ENCODE assay signal across 26 cellular contexts in genomic region chr4:111632752-111633151, GRCh38.
DNase-seq lines count a peak whose midpoint lies in the region; ATAC-seq and TF ChIP-seq lines count a peak whose summit lies in the region.
"Had no signal": no experiment of that assay in that cellular context is flagged by ENCODE, and none has a peak within 500 bp of the region (broad histone marks: within the 10 kb centered on the region; RNA-seq: fewer than 3 reads in every experiment).

No MANE protein-coding gene starts in this region.

- no TSS peak for BruUV-seq in MCF 10A (replicated peaks; lab: Mats Ljungman, UMichigan)
- no TSS peak for BruUV-seq in mammary epithelial cell (replicated peaks; lab: Mats Ljungman, UMichigan)

- H3K4me3 ChIP-seq in breast epithelium (no peak overlapping the region), mammary epithelial cell (replicated peaks in 1 of 3; ENCODE audit: insufficient read depth in 1 of 3, low read depth in 2 of 3, low read length in 3 of 3) (no peak overlapping the region), foreskin fibroblast (ENCODE audit: low read depth in 1 of 2, low read length in 2 of 2) (no peak overlapping the region)
- H3K4me3 ChIP-seq: K562, ovary, right atrium auricular region had no signal

- no peak overlapping the region for H3K9ac ChIP-seq in mammary epithelial cell (ENCODE audit: insufficient read depth, low read length)

- H3K4me1 Mint-ChIP-seq in MCF 10A (ENCODE audit: insufficient read depth, unreplicated experiment) = peaks cover 6% of the 10 kb centered on the region
- H3K4me1 Mint-ChIP-seq: central memory CD8-positive, alpha-beta T cell; naive thymus-derived CD4-positive, alpha-beta T cell had no signal

- intact Hi-C loops in MCF 10A (cut with micrococcal nuclease) = loop anchor here (5.0 kb wide), 3 partner anchors 350 to 1115 kb away; no protein-coding TSS in a partner anchor
- intact Hi-C loops in breast epithelium (cut with DNase I; ENCODE audit: low total_unique reads) = no loop called here
- intact Hi-C loops in mammary epithelial cell (cut with micrococcal nuclease) = no loop called here

- H3K4me2 ChIP-seq in mammary epithelial cell (ENCODE audit: insufficient read depth, low read depth, low read length) = no peak overlapping the region

- H3K36me3 Mint-ChIP-seq in MCF 10A (ENCODE audit: insufficient read depth, unreplicated experiment) = no peaks in the 10 kb centered on the region
- H3K36me3 Mint-ChIP-seq: naive thymus-derived CD4-positive, alpha-beta T cell had no signal

- TF ChIP-seq CTCF in MCF 10A (IDR thresholded peaks at IDR 0.05; ENCODE audit: unreplicated experiment) (no peak), breast epithelium (IDR thresholded peaks at IDR 0.05) (no peak), mammary epithelial cell (conservative IDR thresholded peaks at IDR 0.05 in 1 of 2, IDR thresholded peaks at IDR 0.05 in 1 of 2; ENCODE audit: extremely low read depth in 1 of 2, insufficient read depth in 1 of 2, low read depth in 1 of 2, low read length in 2 of 2) (no peak), foreskin fibroblast (IDR thresholded peaks at IDR 0.05; ENCODE audit: low read depth, low read length) (no peak)

- H3K9me3 ChIP-seq in breast epithelium (no peaks in the 10 kb centered on the region), mammary epithelial cell (replicated peaks; ENCODE audit: insufficient read depth, low read length) (no peaks in the 10 kb centered on the region)
- H3K9me3 ChIP-seq: ovary, right atrium auricular region had no signal

- CTCF ChIA-PET in MCF 10A (lab: Yijun Ruan, JAX) (interaction anchor here (0.5 to 6.8 kb wide), 12 partner anchors 8 to 1586 kb away, joined by 3 to 70 read pairs (median 4); no protein-coding TSS in a partner anchor), mammary epithelial cell (lab: Charles Lee; ENCODE audit: low non-redundant PET) (no interaction called here)

- H3K27me3 ChIP-seq in breast epithelium = peaks cover 0 to 3% of the 10 kb centered on the region in 2 donors
- no peaks in the 10 kb centered on the region for H3K27me3 ChIP-seq in mammary epithelial cell (ENCODE audit: insufficient read depth, low read length)
- H3K27me3 ChIP-seq: ovary, right atrium auricular region had no signal

- H3K27ac ChIP-seq in breast epithelium (no peak overlapping the region), mammary epithelial cell (ENCODE audit: insufficient read depth, low read depth, low read length) (no peak overlapping the region)
- H3K27ac ChIP-seq: ovary, right atrium auricular region had no signal

- H3K4me3 Mint-ChIP-seq in MCF 10A (ENCODE audit: unreplicated experiment) = no peak overlapping the region
- H3K4me3 Mint-ChIP-seq: activated CD8-positive, alpha-beta T cell treated with anti-CD3 and anti-CD28 coated beads, Interleukin-2, amount 10 ng/mL, durations not matched to agents 7 days and 5 days; central memory CD8-positive, alpha-beta T cell; naive thymus-derived CD4-positive, alpha-beta T cell had no signal

- DNase-seq in MCF 10A (ENCODE audit: unreplicated experiment) (peak; percentile 29), breast epithelium (ENCODE audit: low spot score in 2 of 2) (no peak), mammary epithelial cell (peak; percentile 12), foreskin fibroblast (peak; percentile 36 to 56), dermis blood vessel endothelial cell (no peak), UCSD-AML1 (lab: John Stamatoyannopoulos, UW; ENCODE audit: unreplicated experiment) (no peak)
- DNase-seq in stimulated activated CD4-positive, alpha-beta T cell treated with anti-CD3 and anti-CD28 coated beads, Interleukin-12 subunit alpha, Interleukin-12 subunit beta, amount 100 ng/mL, for 4 hours = no peak
- DNase-seq: activated CD8-positive, alpha-beta T cell treated with anti-CD3 and anti-CD28 coated beads, Interleukin-2, amount 10 ng/mL, durations not matched to agents 7 days and 5 days; activated gamma-delta T cell; anterior cingulate cortex; C1 segment of cervical spinal cord; left colon; mesendoderm; naive thymus-derived CD4-positive, alpha-beta T cell; NCI-H187 treated with DMSO at 0.1 percent for 48 hours; NCI-H82; OCI-M1; ovary; Right ventricle myocardium superior; SW 1271 had no signal

- dilution Hi-C loops in mammary epithelial cell (cut with HindIII; ENCODE audit: low sequenced_read_pairs) = no loop called here

- no peak overlapping the region for H2AFZ ChIP-seq in mammary epithelial cell (ENCODE audit: low read depth, low read length)

- peaks cover 43% of the 10 kb centered on the region for H3K27me3 Mint-ChIP-seq in MCF 10A (ENCODE audit: insufficient read depth, unreplicated experiment)
- H3K27me3 Mint-ChIP-seq: central memory CD8-positive, alpha-beta T cell; naive thymus-derived CD4-positive, alpha-beta T cell had no signal

- no peaks in the 10 kb centered on the region for H3K4me1 ChIP-seq in breast epithelium
- H3K4me1 ChIP-seq in mammary epithelial cell (ENCODE audit: insufficient read depth, low read length) = peaks cover 4% of the 10 kb centered on the region
- H3K4me1 ChIP-seq: right atrium auricular region had no signal

- ATAC-seq in GM19023 (IDR thresholded peaks at IDR 0.05; ENCODE audit: unreplicated experiment) = no peak
- ATAC-seq: activated CD4-positive, CD25-positive, alpha-beta regulatory T cell treated with anti-CD3 and anti-CD28 coated beads, Interleukin-2, amount 50 U/mL, for 24 hours; activated CD8-positive, alpha-beta T cell treated with anti-CD3 and anti-CD28 coated beads, Interleukin-2, amount 10 ng/mL, durations not matched to agents 7 days and 5 days; HCT116; K562; left colon; naive thymus-derived CD4-positive, alpha-beta T cell had no signal

- H3K9me3 Mint-ChIP-seq in MCF 10A (ENCODE audit: unreplicated experiment) = no peaks in the 10 kb centered on the region

- POLR2A ChIA-PET in MCF 10A (lab: Yijun Ruan, JAX) = interaction anchor here (0.6 to 0.7 kb wide), 2 partner anchors 149 to 503 kb away, joined by 3 read pairs; no protein-coding TSS in a partner anchor

- no peaks in the 10 kb centered on the region for H3K36me3 ChIP-seq in breast epithelium
- no peaks in the 10 kb centered on the region for H3K36me3 ChIP-seq in mammary epithelial cell (ENCODE audit: insufficient read depth, low read length)
- H3K36me3 ChIP-seq: ovary, right atrium auricular region had no signal

- H3K79me2 ChIP-seq in mammary epithelial cell (ENCODE audit: insufficient read depth, low read length) = no peaks in the 10 kb centered on the region

- H3K27ac Mint-ChIP-seq in MCF 10A (ENCODE audit: low read depth, unreplicated experiment) = no peak overlapping the region
- H3K27ac Mint-ChIP-seq: activated CD8-positive, alpha-beta T cell treated with anti-CD3 and anti-CD28 coated beads, Interleukin-2, amount 10 ng/mL, durations not matched to agents 7 days and 5 days; naive thymus-derived CD4-positive, alpha-beta T cell had no signal

- no peak for TF ChIP-seq POLR2A in breast epithelium (IDR thresholded peaks at IDR 0.05)

- in situ Hi-C loops in mammary epithelial cell (cut with MboI; ENCODE audit: low sequenced_read_pairs in 2 of 2) = loop anchor here (25.0 kb wide), 3 partner anchors 405 to 995 kb away; no protein-coding TSS in a partner anchor

- no peaks in the 10 kb centered on the region for H4K20me1 ChIP-seq in mammary epithelial cell (ENCODE audit: insufficient read depth, low read length)

Comparison
In these comparisons a context has a peak if more than half of its experiments do, and no peak if none do; other contexts are left out.
1. DNase-seq: peak in MCF 10A (single experiment), mammary epithelial cell (single experiment) and foreskin fibroblast (2 of 2); none in breast epithelium (0 of 2), stimulated activated CD4-positive, alpha-beta T cell treated with anti-CD3 and anti-CD28 coated beads, Interleukin-12 subunit alpha, Interleukin-12 subunit beta, amount 100 ng/mL, for 4 hours (single experiment), dermis blood vessel endothelial cell (single experiment) and UCSD-AML1 (single experiment).